24 cellular contexts compared by ENCODE assay signal in genomic region chr1:36276688-36277087, GRCh38.
"Had no signal": no experiment of that assay in that cellular context is flagged by ENCODE, and none has a peak within 500 bp of the region (broad histone marks: within the 10 kb centered on the region; RNA-seq: fewer than 3 reads in every experiment).

No MANE protein-coding gene starts in this region.

- H3K9me3 Mint-ChIP-seq: mesothelial cell of epicardium; naive B cell; natural killer cell treated with Interleukin-12 subunit alpha and Interleukin-12 subunit beta and Interleukin-15 and Interleukin-18, amount 100 ng/mL, for 72 hours; neural crest cell; type B pancreatic cell had no signal

- H3K4me1 Mint-ChIP-seq: neural crest cell had no signal

- H3K9me3 ChIP-seq: heart left ventricle, mucosa of descending colon, neutrophil, pancreas, right lobe of liver, testis, tibial artery had no signal

- H3K36me3 Mint-ChIP-seq: naive B cell; natural killer cell treated with Interleukin-12 subunit alpha and Interleukin-12 subunit beta and Interleukin-15 and Interleukin-18, amount 100 ng/mL, for 72 hours had no signal

- H3K27ac Mint-ChIP-seq: mesothelial cell of epicardium; natural killer cell treated with Interleukin-12 subunit alpha and Interleukin-12 subunit beta and Interleukin-15 and Interleukin-18, amount 100 ng/mL, for 72 hours had no signal

- H3K27ac ChIP-seq: hepatocyte, neutrophil, pancreas, right lobe of liver, tibial artery had no signal

- H3K4me3 ChIP-seq: heart left ventricle, hepatocyte, mucosa of descending colon, pancreas, right lobe of liver, smooth muscle cell, testis, tibial artery had no signal

- ATAC-seq: heart left ventricle; left lobe of liver; mucosa of descending colon; natural killer cell treated with Interleukin-12 subunit alpha and Interleukin-12 subunit beta and Interleukin-15 and Interleukin-18, amount 100 ng/mL, for 72 hours; pancreas; right lobe of liver; stimulated activated naive CD8-positive, alpha-beta T cell treated with anti-CD3 and anti-CD28 coated beads, Interleukin-15, Interleukin-2, amounts not matched to agents 100 U/mL and 50 U/mL, for 24 hours had no signal

- H3K4me3 Mint-ChIP-seq: mesothelial cell of epicardium; naive B cell; natural killer cell treated with Interleukin-12 subunit alpha and Interleukin-12 subunit beta and Interleukin-15 and Interleukin-18, amount 100 ng/mL, for 72 hours; neural crest cell; type B pancreatic cell had no signal

- H3K27me3 Mint-ChIP-seq: naive B cell; natural killer cell treated with Interleukin-12 subunit alpha and Interleukin-12 subunit beta and Interleukin-15 and Interleukin-18, amount 100 ng/mL, for 72 hours; type B pancreatic cell had no signal

- DNase-seq: cortex of kidney; heart left ventricle; kidney; mesenchymal stem cell; mucosa of descending colon; naive B cell; pancreas; right lobe of liver; stimulated activated CD4-positive, alpha-beta T cell treated with anti-CD3 and anti-CD28 coated beads, Interleukin-12 subunit alpha, Interleukin-12 subunit beta, amount 100 ng/mL, for 4 hours; stimulated activated CD4-positive, alpha-beta T cell treated with anti-CD3 and anti-CD28 coated beads, Interleukin-1b, Interleukin-23, amount 100 ng/mL, for 48 hours; stimulated activated CD4-positive, alpha-beta T cell treated with anti-CD3 and anti-CD28 coated beads, Interleukin-4, amount 100 ng/mL, for 1 hour; stimulated activated CD8-positive, alpha-beta memory T cell treated with anti-CD3 and anti-CD28 coated beads, Interleukin-4, amount 100 ng/mL, for 48 hours; stimulated activated naive CD8-positive, alpha-beta T cell treated with anti-CD3 and anti-CD28 coated beads, Interleukin-15, Interleukin-2, amounts not matched to agents 100 U/mL and 50 U/mL, for 24 hours; substantia nigra; testis; tibial artery had no signal

- H3K27me3 ChIP-seq: heart left ventricle, hepatocyte, neutrophil, pancreas, right lobe of liver, testis, tibial artery had no signal

- H3K36me3 ChIP-seq: pancreas, right lobe of liver had no signal
